23 cellular contexts compared by ENCODE assay signal in the genomic region with DNA sequence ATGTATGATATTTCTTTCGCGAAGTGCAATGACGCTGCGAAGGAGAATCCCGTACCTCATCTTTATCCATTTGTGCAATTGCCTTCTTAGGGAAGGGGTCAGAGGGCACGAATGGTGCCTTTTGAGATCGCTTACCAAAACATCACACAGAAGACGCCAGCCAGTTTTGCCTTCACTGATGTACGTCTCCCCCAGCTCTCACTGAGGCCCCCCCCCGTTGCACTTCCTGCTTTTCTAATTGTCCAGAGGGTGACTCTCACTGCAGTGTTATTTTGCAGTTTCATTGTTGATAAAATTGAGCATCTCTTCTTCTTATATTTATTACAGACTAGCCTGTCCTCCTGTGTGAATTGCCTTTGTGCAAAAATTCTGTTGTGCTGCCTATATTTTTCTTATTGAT. TPM values are rescaled to one million over a fixed set of nuclear protein-coding genes. Genes with fewer than 3 reads are reported as not detected.
DNase-seq lines count a peak whose midpoint lies in the region; ATAC-seq, FAIRE-seq and TF ChIP-seq lines count a peak whose summit lies in the region.
"Had no signal": no experiment of that assay in that cellular context is flagged by ENCODE, and none has a peak within 500 bp of the region (broad histone marks: within the 10 kb centered on the region; RNA-seq: fewer than 3 reads in every experiment).

No MANE protein-coding gene starts in this region.

- H3K79me2 ChIP-seq in OCI-LY3 (ENCODE audit: low read length): no peaks in the 10 kb centered on the region
- H3K79me2 ChIP-seq in K562 (ENCODE audit: control insufficient read depth, insufficient read depth, low read length): no peaks in the 10 kb centered on the region
- no peaks in the 10 kb centered on the region for H3K79me2 ChIP-seq in osteoblast (ENCODE audit: insufficient read depth, low read length)

- CTCF ChIA-PET in K562 (lab: Yijun Ruan, JAX; ENCODE audit: low intra/inter-chr PET ratio): no interaction called here

- DNase-seq in K562 (ENCODE audit: extremely low read depth in 1 of 4, low spot score in 3 of 4) (no peak), osteoblast (ENCODE audit: insufficient read length, low spot score, missing footprints) (peak; percentile 57), tibial nerve (ENCODE audit: low spot score in 2 of 2) (no peak), left ventricle myocardium superior (no peak), NK-92 (lab: John Stamatoyannopoulos, UW; ENCODE audit: unreplicated experiment) (no peak)
- DNase-seq: 8988T, ACHN, AML-193, BE2C, C1 segment of cervical spinal cord, Calu3, COR-L47, DMS53, DMS79 treated with DMSO at 0.1 percent for 48 hours, GF-D8, GM23248, H9 had no signal

- H4K20me1 ChIP-seq in BLaER1 treated with 17β-estradiol and CSF1 and Interleukin-3, amounts not matched to agents 10 nM and 100 nM: peaks cover 0 to 55% (median 29%) of the 10 kb centered on the region in 11 experiments; a peak in 17 of 22 replicates
- H4K20me1 ChIP-seq in OCI-LY3 (ENCODE audit: insufficient read depth, low read length): no peaks in the 10 kb centered on the region
- H4K20me1 ChIP-seq in K562 (replicated peaks; ENCODE audit: control insufficient read depth, insufficient read depth, low read length): no peaks in the 10 kb centered on the region
- H4K20me1 ChIP-seq in osteoblast (ENCODE audit: insufficient read depth, low read length): no peaks in the 10 kb centered on the region

- in situ Hi-C loops in K562 (cut with MboI): no loop called here

- peaks cover 9 to 23% (median 20%) of the 10 kb centered on the region in 10 experiments for H3K4me1 ChIP-seq in BLaER1 treated with 17β-estradiol and CSF1 and Interleukin-3, amounts not matched to agents 10 nM and 100 nM
- H3K4me1 ChIP-seq in OCI-LY3 (ENCODE audit: low read length) (peaks cover 50% of the 10 kb centered on the region), K562 (replicated peaks in 1 of 2; ENCODE audit: control insufficient read depth in 2 of 2, insufficient read depth in 2 of 2, low read length in 2 of 2) (peaks cover 0 to 17% of the 10 kb centered on the region in 2 experiments; a peak in 1 of 5 replicates), osteoblast (ENCODE audit: insufficient read depth, low read length) (no peaks in the 10 kb centered on the region), tibial nerve (no peaks in the 10 kb centered on the region)
- H3K4me1 ChIP-seq: A549, BE2C had no signal

- intact Hi-C loops in K562 (cut with micrococcal nuclease) (no loop called here), left ventricle myocardium superior (cut with micrococcal nuclease) (no loop called here)

- no peak for TF ChIP-seq EP300 in K562 (IDR thresholded peaks at IDR 0.05; ENCODE audit: low read length)
- TF ChIP-seq EP300 in tibial nerve (IDR thresholded peaks at IDR 0.05): no peak

- peak overlapping the region in 8 of 11 experiments; percentile 8 to 40 (median 26); a peak in 8 of 22 replicates for H3K4me2 ChIP-seq in BLaER1 treated with 17β-estradiol and CSF1 and Interleukin-3, amounts not matched to agents 10 nM and 100 nM
- H3K4me2 ChIP-seq in OCI-LY3 (ENCODE audit: low read length): peak overlapping the region; percentile 47
- no peak overlapping the region for H3K4me2 ChIP-seq in K562 (ENCODE audit: insufficient read depth, low read length)
- no peak overlapping the region for H3K4me2 ChIP-seq in osteoblast (ENCODE audit: insufficient read depth, low read length)
- H3K4me2 ChIP-seq: A549 had no signal

- TF ChIP-seq CTCF in OCI-LY3 (IDR thresholded peaks at IDR 0.05; ENCODE audit: low read depth, low read length) (no peak), K562 (IDR thresholded peaks at IDR 0.05 in 2 of 3, conservative IDR thresholded peaks at IDR 0.05 in 1 of 3; ENCODE audit: insufficient read depth in 2 of 3, low read depth in 1 of 3, low read length in 3 of 3) (no peak), osteoblast (IDR thresholded peaks at IDR 0.05; ENCODE audit: extremely low read depth, low read depth, low read length) (no peak), tibial nerve (IDR thresholded peaks at IDR 0.05) (no peak)

- POLR2A ChIA-PET in K562 (lab: Yijun Ruan, JAX): no interaction called here

- peaks cover 0 to 6% (median 0%) of the 10 kb centered on the region in 11 experiments; a peak in 2 of 22 replicates for H3K9me3 ChIP-seq in BLaER1 treated with 17β-estradiol and CSF1 and Interleukin-3, amounts not matched to agents 10 nM and 100 nM (replicated peaks in 1 of 11)
- H3K9me3 ChIP-seq in OCI-LY3 (ENCODE audit: insufficient read depth, low read length) (peaks cover 3% of the 10 kb centered on the region; the same call in 1 of the 2 replicates), K562 (replicated peaks; ENCODE audit: control insufficient read depth, insufficient read depth, low read depth, low read length) (no peaks in the 10 kb centered on the region), osteoblast (ENCODE audit: low read depth, low read length) (no peaks in the 10 kb centered on the region), tibial nerve (peaks cover 0 to 13% (median 0%) of the 10 kb centered on the region in 4 donors)
- H3K9me3 ChIP-seq: A549, BE2C had no signal

- no TSS peak for BruUV-seq in K562 (replicated peaks; lab: Mats Ljungman, UMichigan)

- H2AFZ ChIP-seq in OCI-LY3 (ENCODE audit: low read depth, low read length) (no peak overlapping the region), K562 (ENCODE audit: low read depth, low read length) (no peak overlapping the region), osteoblast (ENCODE audit: low read length) (no peak overlapping the region)
- H2AFZ ChIP-seq: GM23248 had no signal

- H3K9ac ChIP-seq in BLaER1 treated with 17β-estradiol and CSF1 and Interleukin-3, amounts not matched to agents 10 nM and 100 nM: no peak overlapping the region
- H3K9ac ChIP-seq in OCI-LY3 (ENCODE audit: low read length): peak overlapping the region; percentile 58
- H3K9ac ChIP-seq in K562 (ENCODE audit: insufficient read depth in 1 of 2, low read depth in 2 of 2, low read length in 2 of 2): no peak overlapping the region
- H3K9ac ChIP-seq: GM23248 had no signal

- TF ChIP-seq RAD21 in K562 (CRISPR knock-in tag; conservative IDR thresholded peaks at IDR 0.05 in 1 of 2, IDR thresholded peaks at IDR 0.05 in 1 of 2): no peak

- no peak for FAIRE-seq in K562 (lab: Jason Lieb, UNC)
- FAIRE-seq: A549, GM12892 had no signal

- TF ChIP-seq POLR2A in K562 (conservative IDR thresholded peaks at IDR 0.05): no peak
- no peak for TF ChIP-seq POLR2A in tibial nerve (IDR thresholded peaks at IDR 0.05)

- ATAC-seq in K562 (no peak), left ventricle myocardium superior (no peak)

- no peaks in the 10 kb centered on the region for H3K27me3 ChIP-seq in BLaER1 treated with 17β-estradiol and CSF1 and Interleukin-3, amounts not matched to agents 10 nM and 100 nM
- H3K27me3 ChIP-seq in OCI-LY3 (ENCODE audit: low read depth, low read length) (no peaks in the 10 kb centered on the region), K562 (ENCODE audit: control insufficient read depth in 2 of 2, insufficient read depth in 2 of 2, low read length in 2 of 2) (no peaks in the 10 kb centered on the region), osteoblast (ENCODE audit: insufficient read depth, low read length) (no peaks in the 10 kb centered on the region), tibial nerve (no peaks in the 10 kb centered on the region)
- H3K27me3 ChIP-seq: BE2C had no signal

- H3K27ac ChIP-seq in BLaER1 treated with 17β-estradiol and CSF1 and Interleukin-3, amounts not matched to agents 10 nM and 100 nM: no peak overlapping the region
- H3K27ac ChIP-seq in OCI-LY3 (ENCODE audit: low read length) (peak overlapping the region; percentile 98), K562 (ENCODE audit: extremely low read depth, low read depth, low read length) (no peak overlapping the region), osteoblast (ENCODE audit: low read depth, low read length) (no peak overlapping the region), tibial nerve (no peak overlapping the region)
- H3K27ac ChIP-seq: A549, GM23248 had no signal

- peaks cover 35 to 43% (median 37%) of the 10 kb centered on the region in 11 experiments for H3K36me3 ChIP-seq in BLaER1 treated with 17β-estradiol and CSF1 and Interleukin-3, amounts not matched to agents 10 nM and 100 nM
- H3K36me3 ChIP-seq in OCI-LY3 (replicated peaks; ENCODE audit: low read depth, low read length): peaks cover 46% of the 10 kb centered on the region
- peaks cover 22% of the 10 kb centered on the region; the same call in 1 of the 3 replicates for H3K36me3 ChIP-seq in K562 (ENCODE audit: control insufficient read depth, insufficient read depth, low read length)
- H3K36me3 ChIP-seq in osteoblast (ENCODE audit: insufficient read depth, low read length): peaks cover 16% of the 10 kb centered on the region
- peaks cover 3 to 52% (median 28%) of the 10 kb centered on the region in 3 donors for H3K36me3 ChIP-seq in tibial nerve

- 70% methylated on average over 10 of the region's 10 CpGs for WGBS in K562 (ENCODE audit: insufficient coverage, low coverage, missing lambda C conversion rate)
- WGBS in tibial nerve, 2 donors: 93 to 96% methylated on average over 10 of the region's 10 CpGs

- H3K4me3 ChIP-seq in BLaER1 treated with 17β-estradiol and CSF1 and Interleukin-3, amounts not matched to agents 10 nM and 100 nM: no peak overlapping the region
- peak overlapping the region; percentile 21 for H3K4me3 ChIP-seq in OCI-LY3 (ENCODE audit: low read length)
- H3K4me3 ChIP-seq in K562: no peak overlapping the region
- no peak overlapping the region for H3K4me3 ChIP-seq in osteoblast (ENCODE audit: insufficient read depth, low read length)
- H3K4me3 ChIP-seq in tibial nerve: no peak overlapping the region
- H3K4me3 ChIP-seq: A549, GM23248 had no signal

- H3K9me1 ChIP-seq in K562 (ENCODE audit: control insufficient read depth, insufficient read depth, low read length): no peaks in the 10 kb centered on the region

RNA-seq across cellular contexts. Expression of a gene that starts 39.0 kb away (rescaled TPM):
- 0.19 and 0.35 TPM in 2 replicates for total RNA-seq in K562 (2011; cell fraction: chromatin; rRNA removed; ENCODE audit: low replicate concordance)
- 0.13 and 0.17 TPM in 2 replicates for total RNA-seq in K562 (2011; cell fraction: nucleolus; rRNA removed)
- total RNA-seq in K562 (2011; cell fraction: nucleoplasm; rRNA removed): 0.22 TPM in 1 of 2 replicates, not detected in the other
- total RNA-seq in K562 (2014; rRNA removed) (0.04 TPM in 1 of 2 replicates, not detected in the other), K562 (2014; rRNA removed; fragmentation: Illumina TruSeq; extraction: Trizol) (not detected in 2 replicates), K562 (2015; rRNA removed; fragmentation: Illumina TruSeq; extraction: Trizol) (not detected in 2 replicates), K562 (2021) (0.02 and 0.04 TPM in 2 replicates), osteoblast (under 0.01 TPM in 2 replicates), tibial nerve (under 1 TPM in 2 of 4 donors, not detected in 2; under 0.01 TPM), left ventricle myocardium superior (0.20 TPM)
- polyA plus RNA-seq in K562 (2011; rRNA removed) (0.04 TPM in 1 of 2 replicates, not detected in the other), K562 (2014; fragmentation: Illumina TruSeq; extraction: Trizol) (0.03 TPM in 1 of 2 replicates, not detected in the other), K562 (2014; fragmentation: Nextera tagmentation; extraction: Ambion mirVana) (not detected), K562 (2014; rRNA removed) (0.01 TPM in 1 of 2 replicates, not detected in the other)
- 0.01 TPM in 2 replicates for polyA plus RNA-seq in K562 (2011; cell fraction: cytosol; rRNA removed)
- 0.04 and 0.14 TPM in 2 replicates for polyA plus RNA-seq in K562 (2011; cell fraction: nucleus; rRNA removed)
- polyA plus RNA-seq in K562 (2012): 0.01 and 0.10 TPM in 2 replicates
- 0.03 TPM in 1 of 2 replicates, not detected in the other for polyA minus RNA-seq in K562 (2011; rRNA and poly(A)+ RNA removed)
- polyA minus RNA-seq in K562 (2011; cell fraction: cytosol; rRNA and poly(A)+ RNA removed): not detected in 2 replicates
- polyA minus RNA-seq in K562 (2011; cell fraction: nucleus; rRNA and poly(A)+ RNA removed): under 0.01 and 0.11 TPM in 2 replicates
- total RNA-seq: Calu3; CD4-positive, alpha-beta memory T cell; GM23248; H4 had no signal
- polyA plus RNA-seq: CD4-positive, alpha-beta memory T cell; GM23248 had no signal

Comparison
In these comparisons a context has a peak if more than half of its experiments do, and no peak if none do; other contexts are left out.
1. H3K4me2 ChIP-seq: peak in BLaER1 treated with 17β-estradiol and CSF1 and Interleukin-3, amounts not matched to agents 10 nM and 100 nM (8 of 11) and OCI-LY3 (single experiment); none in K562 (single experiment) and osteoblast (single experiment).